8 cellular contexts compared by ENCODE assay signal in the genomic region with DNA sequence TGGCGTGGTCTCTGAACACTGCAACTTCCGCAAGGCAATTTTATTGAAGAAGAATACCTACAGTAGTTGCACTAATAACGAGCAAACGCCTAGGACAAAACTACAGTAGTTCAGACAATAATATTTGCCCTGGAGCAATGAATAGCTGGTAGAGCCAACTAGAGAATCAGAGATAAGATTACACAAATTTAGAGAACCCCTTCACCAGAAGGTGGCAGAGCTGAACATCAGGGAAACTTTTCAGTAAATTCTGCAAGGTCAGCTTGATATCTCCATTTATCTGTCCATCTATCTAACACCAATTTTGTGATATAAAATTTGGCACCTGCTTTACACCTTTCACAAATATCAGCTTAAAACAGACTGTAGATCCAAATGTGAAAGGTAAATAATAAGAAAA. TPM values are rescaled to one million over a fixed set of nuclear protein-coding genes. Genes with fewer than 3 reads are reported as not detected.
A peak's percentile ranks its signal among the peaks of the same experiment; 100 is the strongest.
DNase-seq lines count a peak whose midpoint lies in the region; ATAC-seq, FAIRE-seq and TF ChIP-seq lines count a peak whose summit lies in the region.

No MANE protein-coding gene starts in this region.

- no peak overlapping the region for H3K27ac Mint-ChIP-seq in osteocyte (ENCODE audit: unreplicated experiment)

- 25 to 26% methylated on average over 4 of the region's 4 CpGs for WGBS in aorta, 2 donors

- H3K4me1 Mint-ChIP-seq in osteocyte (ENCODE audit: unreplicated experiment): no peaks in the 10 kb centered on the region

- H3K36me3 ChIP-seq in aorta (ENCODE audit: control insufficient read depth in 1 of 2, insufficient read depth in 2 of 2, low read length in 1 of 2): no peaks in the 10 kb centered on the region

- H3K4me3 ChIP-seq in aorta (ENCODE audit: low read length in 2 of 2): no peak overlapping the region

- intact Hi-C loops in aorta (cut with DNase I): no loop called here

- no peak overlapping the region for H3K4me3 Mint-ChIP-seq in osteocyte (ENCODE audit: unreplicated experiment)

- no peak overlapping the region for H3K27ac ChIP-seq in aorta (ENCODE audit: low read depth in 1 of 2, low read length in 2 of 2)

- TF ChIP-seq CTCF in osteocyte (IDR thresholded peaks at IDR 0.05): peak; percentile 60

- peak; percentile 48 for FAIRE-seq in H54 (lab: Jason Lieb, UNC)

- no peaks in the 10 kb centered on the region for H3K27me3 ChIP-seq in aorta (ENCODE audit: control insufficient read depth in 1 of 2, insufficient read depth in 2 of 2, low read length in 1 of 2)

- TF ChIP-seq POLR2A in H54 (IDR thresholded peaks at IDR 0.05; ENCODE audit: low read depth, low read length): no peak

- H3K36me3 Mint-ChIP-seq in osteocyte (ENCODE audit: unreplicated experiment): no peaks in the 10 kb centered on the region

- peaks cover 3% of the 10 kb centered on the region for H3K9me3 ChIP-seq in aorta (ENCODE audit: control insufficient read depth, low read length)

- H3K4me1 ChIP-seq in aorta (ENCODE audit: control insufficient read depth in 1 of 2, insufficient read depth in 2 of 2, low read length in 2 of 2): no peaks in the 10 kb centered on the region

- DNase-seq in H54 (ENCODE audit: insufficient read length, low spot score) (no peak), NCI-H2196 (lab: John Stamatoyannopoulos, UW; ENCODE audit: unreplicated experiment) (peak; percentile 23), cerebellar cortex (ENCODE audit: low spot score) (peak; percentile 30), osteocyte (ENCODE audit: extremely low spot score, unreplicated experiment) (no peak), aorta (no peak), cerebellum (ENCODE audit: low spot score) (no peak)

- peaks cover 18% of the 10 kb centered on the region for H3K27me3 Mint-ChIP-seq in osteocyte (ENCODE audit: unreplicated experiment)

- ATAC-seq in aorta (ENCODE audit: low FRiP score) (no peak), GM21825 (IDR thresholded peaks at IDR 0.05; ENCODE audit: unreplicated experiment) (no peak), HG03025 (IDR thresholded peaks at IDR 0.05; ENCODE audit: low FRiP score, unreplicated experiment) (no peak)

- no peaks in the 10 kb centered on the region for H3K9me3 Mint-ChIP-seq in osteocyte (ENCODE audit: unreplicated experiment)

RNA-seq across cellular contexts. Expression of gene CDH19, which starts 43.8 kb away (rescaled TPM):
- not detected in 2 replicates for total RNA-seq in osteocyte
- 1 to 10 TPM; 7.8 to 9.6 TPM for total RNA-seq in aorta
- under 1 TPM; 0.38 to 0.97 TPM for polyA plus RNA-seq in aorta
- total RNA-seq in cerebellum: 0.09 TPM

Comparison
In these comparisons a context has a peak if more than half of its experiments do, and no peak if none do; other contexts are left out.
1. DNase-seq: peak in NCI-H2196 (single experiment) and cerebellar cortex (single experiment); none in H54 (single experiment), osteocyte (single experiment), aorta (0 of 2) and cerebellum (single experiment).